Comparison of ENCODE assay signal across 19 cellular contexts in the genomic region with DNA sequence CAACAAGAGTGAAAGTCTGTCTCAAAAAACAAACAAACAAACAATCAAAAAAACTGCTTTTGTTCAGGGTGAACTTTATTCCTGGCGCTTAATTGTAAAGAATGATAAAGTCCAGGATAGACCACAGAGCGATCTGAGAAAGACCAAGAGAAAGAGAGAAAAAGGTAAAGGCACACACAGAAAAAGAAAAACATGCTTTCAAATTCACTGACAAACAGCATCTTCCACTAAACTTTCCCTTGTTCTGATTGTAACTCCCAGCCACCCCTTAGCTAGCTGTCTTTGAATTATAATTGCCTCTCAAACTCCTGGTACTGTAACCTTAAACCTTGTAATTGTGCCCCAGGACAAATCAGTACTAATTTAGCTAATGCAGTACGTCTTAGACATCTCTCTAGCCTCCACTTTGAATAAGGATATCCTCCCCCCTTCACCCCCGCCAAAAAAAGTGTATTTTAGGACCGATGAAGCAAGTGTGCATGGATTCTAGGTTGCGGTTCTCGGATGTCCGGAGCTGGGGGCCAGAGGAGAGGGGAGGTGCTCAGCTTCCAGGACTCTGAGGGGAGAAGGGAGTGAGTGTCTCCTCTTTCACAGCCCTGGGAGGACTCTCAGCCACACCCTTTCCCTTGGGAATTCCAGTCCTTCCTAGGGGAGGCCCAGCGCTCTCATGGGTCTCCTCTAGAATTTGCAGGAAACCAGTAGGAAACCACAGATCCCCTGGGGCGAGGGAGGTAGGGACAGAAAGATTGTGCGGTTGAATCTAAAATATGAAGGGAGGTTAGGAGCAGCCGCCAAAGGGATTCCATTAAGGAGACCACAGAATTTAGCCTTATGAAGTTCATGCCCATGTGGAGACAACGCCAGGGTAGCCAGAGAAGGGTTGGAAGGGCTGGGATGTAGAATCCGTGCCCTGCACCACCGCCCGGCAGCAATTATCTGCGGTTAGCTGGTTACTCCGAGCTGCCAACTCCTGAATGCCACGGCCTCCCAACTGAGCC. TPM values are rescaled to one million over a fixed set of nuclear protein-coding genes. Genes with fewer than 3 reads are reported as not detected.
DNase-seq lines count a peak whose midpoint lies in the region; ATAC-seq and TF ChIP-seq lines count a peak whose summit lies in the region.
"Had no signal": no experiment of that assay in that cellular context is flagged by ENCODE, and none has a peak within 500 bp of the region (broad histone marks: within the 10 kb centered on the region; RNA-seq: fewer than 3 reads in every experiment).

No MANE protein-coding gene starts in this region.

- intact Hi-C loops in cardiac septum (cut with DNase I) (no loop called here), heart left ventricle (cut with DNase I) (no loop called here)

- no peak overlapping the region for H3K27ac ChIP-seq in heart left ventricle
- H3K27ac ChIP-seq in mesenchymal stem cell (ENCODE audit: low read length, poor library complexity, severe bottlenecking): no peak overlapping the region
- H3K27ac ChIP-seq: ascending aorta, ovary, spleen had no signal

- H3K4ac ChIP-seq in mesenchymal stem cell (ENCODE audit: low read depth in 1 of 2, low read length in 2 of 2): no peak overlapping the region

- no peak overlapping the region for H2BK15ac ChIP-seq in mesenchymal stem cell (ENCODE audit: low read depth, poor library complexity, severe bottlenecking)

- H3K9me3 ChIP-seq in heart left ventricle (no peaks in the 10 kb centered on the region), mesenchymal stem cell (ENCODE audit: control insufficient read depth, low read length) (no peaks in the 10 kb centered on the region)
- H3K9me3 ChIP-seq: ascending aorta, ovary, spleen had no signal

- H3K4me2 ChIP-seq in mesenchymal stem cell (ENCODE audit: low read length, poor library complexity, severe bottlenecking): no peak overlapping the region

- peaks cover 8% of the 10 kb centered on the region for H3K27me3 Mint-ChIP-seq in glutamatergic neuron (ENCODE audit: unreplicated experiment)

- WGBS in heart left ventricle, 4 donors: 54 to 67% (median 60%) methylated on average over 19 of the region's 19 CpGs
- WGBS in mesenchymal stem cell: 52% methylated on average over 16 of the region's 19 CpGs

- H3K79me1 ChIP-seq in mesenchymal stem cell (replicated peaks; ENCODE audit: low read length, poor library complexity, severe bottlenecking): no peaks in the 10 kb centered on the region

- H2BK5ac ChIP-seq in mesenchymal stem cell (ENCODE audit: low read depth, low read length, poor library complexity, severe bottlenecking): no peak overlapping the region

- no peak overlapping the region for H2BK120ac ChIP-seq in mesenchymal stem cell (ENCODE audit: low read depth, low read length)

- H3K36me3 ChIP-seq in heart left ventricle (no peaks in the 10 kb centered on the region), mesenchymal stem cell (ENCODE audit: control insufficient read depth in 1 of 2, insufficient read depth in 2 of 2, low read depth in 1 of 2, low read length in 2 of 2) (no peaks in the 10 kb centered on the region)
- H3K36me3 ChIP-seq: ascending aorta, ovary, spleen had no signal

- TF ChIP-seq POLR2A in heart left ventricle (IDR thresholded peaks at IDR 0.05): no peak

- H3K18ac ChIP-seq in mesenchymal stem cell (ENCODE audit: low read depth in 1 of 2, low read length in 2 of 2): no peak overlapping the region

- H3K27ac Mint-ChIP-seq in glutamatergic neuron (ENCODE audit: unreplicated experiment): no peak overlapping the region
- H3K27ac Mint-ChIP-seq: stimulated activated naive CD8-positive, alpha-beta T cell treated with anti-CD3 and anti-CD28 coated beads, Interleukin-15, amount 100 ng/mL, for 72 hours had no signal

- H3K4me3 ChIP-seq in heart left ventricle (no peak overlapping the region), mesenchymal stem cell (ENCODE audit: insufficient read depth in 1 of 2, low read depth in 1 of 2, low read length in 2 of 2) (no peak overlapping the region)
- H3K4me3 ChIP-seq: ascending aorta, ovary, spleen had no signal

- no peak for ATAC-seq in heart left ventricle
- ATAC-seq in HG02870 (IDR thresholded peaks at IDR 0.05; ENCODE audit: unreplicated experiment): no peak
- ATAC-seq in GM19351 (IDR thresholded peaks at IDR 0.05; ENCODE audit: unreplicated experiment): no peak
- ATAC-seq: stimulated activated naive CD8-positive, alpha-beta T cell treated with anti-CD3 and anti-CD28 coated beads, Interleukin-15, amount 100 ng/mL, for 72 hours had no signal

- H3K23ac ChIP-seq in mesenchymal stem cell (ENCODE audit: low read length in 2 of 2): no peak overlapping the region

- TF ChIP-seq CTCF in heart left ventricle (IDR thresholded peaks at IDR 0.05) (no peak), glutamatergic neuron (IDR thresholded peaks at IDR 0.05; ENCODE audit: partially characterized antibody, unreplicated experiment) (no peak)

- H2BK12ac ChIP-seq in mesenchymal stem cell (ENCODE audit: low read length in 2 of 2): no peak overlapping the region

- no peak overlapping the region for H2AFZ ChIP-seq in mesenchymal stem cell (ENCODE audit: low read depth, low read length)

- peaks cover 14% of the 10 kb centered on the region for H3K4me1 Mint-ChIP-seq in glutamatergic neuron (ENCODE audit: low read depth, unreplicated experiment)
- H3K4me1 Mint-ChIP-seq: stimulated activated naive CD8-positive, alpha-beta T cell treated with anti-CD3 and anti-CD28 coated beads, Interleukin-15, amount 100 ng/mL, for 72 hours had no signal

- no peak overlapping the region for H4K8ac ChIP-seq in mesenchymal stem cell (ENCODE audit: low read length)

- no peaks in the 10 kb centered on the region for H3K9me3 Mint-ChIP-seq in glutamatergic neuron (ENCODE audit: unreplicated experiment)
- H3K9me3 Mint-ChIP-seq: stimulated activated naive CD8-positive, alpha-beta T cell treated with anti-CD3 and anti-CD28 coated beads, Interleukin-15, amount 100 ng/mL, for 72 hours had no signal

- H3K9ac ChIP-seq in mesenchymal stem cell (ENCODE audit: low read length): no peak overlapping the region

- H3K14ac ChIP-seq in mesenchymal stem cell (ENCODE audit: low read length in 2 of 2): no peak overlapping the region

- H3K27me3 ChIP-seq in heart left ventricle (peaks cover 0 to 26% (median 3%) of the 10 kb centered on the region in 9 donors), mesenchymal stem cell (ENCODE audit: control insufficient read depth in 1 of 2, insufficient read depth in 1 of 2, low read length in 2 of 2) (no peaks in the 10 kb centered on the region)
- H3K27me3 ChIP-seq: ascending aorta, ovary had no signal

- peak overlapping the region; percentile 12 for H3K4me3 Mint-ChIP-seq in glutamatergic neuron (ENCODE audit: unreplicated experiment)
- H3K4me3 Mint-ChIP-seq: stimulated activated naive CD8-positive, alpha-beta T cell treated with anti-CD3 and anti-CD28 coated beads, Interleukin-15, amount 100 ng/mL, for 72 hours had no signal

- DNase-seq in cardiac septum (ENCODE audit: low spot score) (peak; percentile 51), heart left ventricle (no peak), NCI-H226 (peak; percentile 28), glutamatergic neuron (no peak), cerebellar nuclear complex (lab: John Stamatoyannopoulos, UW) (no peak), mesenchymal stem cell (no peak)
- DNase-seq: 8988T; effector CD4-positive, alpha-beta T cell; midbrain; NCI-H1694; NK-92 treated with Interleukin-12 subunit alpha and Interleukin-12 subunit beta, amount 100 ng/mL, for 24 hours; ovary; SHP77; spleen; stimulated activated naive CD8-positive, alpha-beta T cell treated with anti-CD3 and anti-CD28 coated beads, Interleukin-15, amount 100 ng/mL, for 72 hours had no signal

- H3K4me1 ChIP-seq in heart left ventricle (peaks cover 0 to 11% (median 3%) of the 10 kb centered on the region in 12 donors), mesenchymal stem cell (ENCODE audit: control insufficient read depth, insufficient read depth, low read depth, low read length) (no peaks in the 10 kb centered on the region)
- H3K4me1 ChIP-seq: ascending aorta, spleen had no signal

- H4K91ac ChIP-seq in mesenchymal stem cell (ENCODE audit: low read length): no peak overlapping the region

- H3K36me3 Mint-ChIP-seq in glutamatergic neuron (ENCODE audit: unreplicated experiment): no peaks in the 10 kb centered on the region

- H2AK5ac ChIP-seq in mesenchymal stem cell (ENCODE audit: low read length, severe bottlenecking): no peak overlapping the region

RNA-seq across cellular contexts. Expression of gene ZNF536, which starts 19.7 kb away (rescaled TPM):
- total RNA-seq in cardiac septum (11.9 TPM), heart left ventricle (10 to 100 TPM in 1 of 9 donors, 1 to 10 TPM in 8; 1.1 to 10.1 (median 2.5) TPM), glutamatergic neuron (ENCODE audit: unreplicated experiment) (24.9 TPM)
- 1 to 10 TPM in 1 of 2 donors, under 1 TPM in 1; 0.17 to 1.5 TPM for polyA plus RNA-seq in heart left ventricle
- polyA plus RNA-seq in mesenchymal stem cell (2013, experiment 1 of 2): not detected
- not detected for polyA plus RNA-seq in mesenchymal stem cell (2013, experiment 2 of 2)
- total RNA-seq: ascending aorta, fibroblast of villous mesenchyme had no signal

Comparison
In these comparisons a context has a peak if more than half of its experiments do, and no peak if none do; other contexts are left out.
1. DNase-seq: peak in cardiac septum (single experiment) and NCI-H226 (single experiment); none in heart left ventricle (0 of 5), glutamatergic neuron (single experiment), cerebellar nuclear complex (0 of 2) and mesenchymal stem cell (single experiment).